8 cellular contexts compared by ENCODE assay signal in genomic region chrX:97563531-97564133, GRCh38.
DNase-seq lines count a peak whose midpoint lies in the region; ATAC-seq and TF ChIP-seq lines count a peak whose summit lies in the region.

No MANE protein-coding gene starts in this region.

- peak; percentile 100 for ATAC-seq in HG03354 (IDR thresholded peaks at IDR 0.05; ENCODE audit: poor library complexity, severe bottlenecking, unreplicated experiment)
- peak; percentile 84 to 90 for ATAC-seq in left cardiac atrium

- no peaks in the 10 kb centered on the region for H3K27me3 Mint-ChIP-seq in activated naive CD4-positive, alpha-beta T cell treated with anti-CD3 and anti-CD28 coated beads for 36 hours (ENCODE audit: low read depth)
- H3K27me3 Mint-ChIP-seq in nephron progenitor cell (ENCODE audit: low read depth, poor library complexity), result no peaks in the 10 kb centered on the region

- peak; percentile 16 for DNase-seq in GM19240 (ENCODE audit: insufficient read length, low spot score)
- peak; percentile 76 for DNase-seq in RPMI7951 (ENCODE audit: low read depth)
- peak; percentile 51 for DNase-seq in activated naive CD4-positive, alpha-beta T cell treated with anti-CD3 and anti-CD28 coated beads for 36 hours
- DNase-seq in left cardiac atrium, result peak; percentile 38
- DNase-seq in nephron progenitor cell, result no peak

- CTCF ChIA-PET in activated naive CD4-positive, alpha-beta T cell treated with anti-CD3 and anti-CD28 coated beads for 36 hours (lab: Charles Lee), result no interaction called here

- no peaks in the 10 kb centered on the region for H3K36me3 ChIP-seq in BLaER1
- no peaks in the 10 kb centered on the region for H3K36me3 ChIP-seq in skeletal muscle tissue (ENCODE audit: control insufficient read depth in 3 of 3, insufficient read depth in 3 of 3, low read length in 3 of 3)

- H3K27me3 ChIP-seq in BLaER1 (no peaks in the 10 kb centered on the region), skeletal muscle tissue (ENCODE audit: control insufficient read depth in 3 of 3, insufficient read depth in 3 of 3, low read length in 3 of 3) (no peaks in the 10 kb centered on the region)

- intact Hi-C loops in activated naive CD4-positive, alpha-beta T cell treated with anti-CD3 and anti-CD28 coated beads for 36 hours (cut with micrococcal nuclease), result loop anchor here (1.0 kb wide), 1 partner anchor 35 kb away; no protein-coding TSS in a partner anchor
- intact Hi-C loops in left cardiac atrium (cut with DNase I), result no loop called here

- H3K9me3 ChIP-seq in BLaER1 (no peaks in the 10 kb centered on the region), skeletal muscle tissue (ENCODE audit: control insufficient read depth in 3 of 3, low read length in 3 of 3) (no peaks in the 10 kb centered on the region)

- peak overlapping the region; percentile 48 for H3K4me3 Mint-ChIP-seq in activated naive CD4-positive, alpha-beta T cell treated with anti-CD3 and anti-CD28 coated beads for 36 hours
- no peak overlapping the region for H3K4me3 Mint-ChIP-seq in nephron progenitor cell

- peaks cover 8% of the 10 kb centered on the region; the same call in 1 of the 2 replicates for H3K4me1 ChIP-seq in BLaER1
- H3K4me1 ChIP-seq in skeletal muscle tissue (ENCODE audit: control insufficient read depth in 3 of 3, insufficient read depth in 3 of 3, low read length in 3 of 3), result peaks cover 0 to 3% (median 0%) of the 10 kb centered on the region in 3 donors

- H3K4me2 ChIP-seq in BLaER1, result peak overlapping the region; percentile 62

- TF ChIP-seq CTCF in nephron progenitor cell (IDR thresholded peaks at IDR 0.05), result no peak

- H3K36me3 Mint-ChIP-seq in activated naive CD4-positive, alpha-beta T cell treated with anti-CD3 and anti-CD28 coated beads for 36 hours (ENCODE audit: low read depth), result no peaks in the 10 kb centered on the region
- H3K36me3 Mint-ChIP-seq in nephron progenitor cell (ENCODE audit: low read depth), result no peaks in the 10 kb centered on the region

- H3K27ac ChIP-seq in BLaER1 (peak overlapping the region; percentile 36), skeletal muscle tissue (ENCODE audit: low read depth, low read length) (no peak overlapping the region)

- H3K27ac Mint-ChIP-seq in activated naive CD4-positive, alpha-beta T cell treated with anti-CD3 and anti-CD28 coated beads for 36 hours, result peak overlapping the region; percentile 61
- no peak overlapping the region for H3K27ac Mint-ChIP-seq in nephron progenitor cell

- H3K4me1 Mint-ChIP-seq in activated naive CD4-positive, alpha-beta T cell treated with anti-CD3 and anti-CD28 coated beads for 36 hours (ENCODE audit: low read depth), result peaks cover 15% of the 10 kb centered on the region
- H3K4me1 Mint-ChIP-seq in nephron progenitor cell, result peaks cover 6% of the 10 kb centered on the region

- H3K9ac ChIP-seq in BLaER1 (peak overlapping the region; percentile 54; the same call in 1 of the 2 replicates), skeletal muscle tissue (ENCODE audit: low read depth in 1 of 3, low read length in 3 of 3) (peak overlapping the region in 2 of 3 donors; percentile 10 to 27)

- H3K4me3 ChIP-seq in BLaER1 (peak overlapping the region; percentile 25; the same call in 1 of the 2 replicates), skeletal muscle tissue (ENCODE audit: low read length in 3 of 3) (peak overlapping the region; percentile 35 to 38 (median 37))

- no peaks in the 10 kb centered on the region for H4K20me1 ChIP-seq in BLaER1

- peaks cover 2% of the 10 kb centered on the region for H3K9me3 Mint-ChIP-seq in activated naive CD4-positive, alpha-beta T cell treated with anti-CD3 and anti-CD28 coated beads for 36 hours
- no peaks in the 10 kb centered on the region for H3K9me3 Mint-ChIP-seq in nephron progenitor cell
